ENCODE assay signal across 1 cellular context in genomic region chr1:75811211-75811981, GRCh38.
A peak's percentile ranks its signal among the peaks of the same experiment; 100 is the strongest.
TF ChIP-seq lines count a peak whose summit lies in the region.

No MANE protein-coding gene starts in this region.

TF ChIP-seq in SK-N-SH, 30 proteins besides CTCF, POLR2A, EP300 and RAD21 (continued from another document):
- no peak for TF ChIP-seq PBX3 (IDR thresholded peaks at IDR 0.05)
- TF ChIP-seq NFIC (IDR thresholded peaks at IDR 0.05; ENCODE audit: borderline replicate concordance), result peak; percentile 41
- no peak for TF ChIP-seq YY1 (IDR thresholded peaks at IDR 0.05; ENCODE audit: low read depth)
- TF ChIP-seq TAF1 (IDR thresholded peaks at IDR 0.05; ENCODE audit: borderline replicate concordance, low read depth, low read length), result no peak
